21 cellular contexts compared by ENCODE assay signal in genomic region chr7:55550838-55551537, GRCh38. TPM values are rescaled to one million over a fixed set of nuclear protein-coding genes. Genes with fewer than 3 reads are reported as not detected.
A peak's percentile ranks its signal among the peaks of the same experiment; 100 is the strongest.
DNase-seq lines count a peak whose midpoint lies in the region; ATAC-seq and TF ChIP-seq lines count a peak whose summit lies in the region.
"Had no signal": no experiment of that assay in that cellular context is flagged by ENCODE, and none has a peak within 500 bp of the region (broad histone marks: within the 10 kb centered on the region; RNA-seq: fewer than 3 reads in every experiment).

No MANE protein-coding gene starts in this region.

- H3K27me3 ChIP-seq in left lung: no peaks in the 10 kb centered on the region
- H3K27me3 ChIP-seq: breast epithelium, right atrium auricular region, SJCRH30, tibial artery had no signal

- H3K4me3 ChIP-seq in left lung: no peak overlapping the region
- H3K4me3 ChIP-seq: breast epithelium, GM23248, right atrium auricular region, SJCRH30, tibial artery had no signal

- H3K36me3 ChIP-seq in left lung: peaks cover 0 to 8% of the 10 kb centered on the region in 2 donors
- H3K36me3 ChIP-seq: breast epithelium, right atrium auricular region, tibial artery had no signal

- H3K9me3 Mint-ChIP-seq in IgD-negative memory B cell (no peaks in the 10 kb centered on the region), type B pancreatic cell (no peaks in the 10 kb centered on the region)
- H3K9me3 Mint-ChIP-seq: T-helper 2 cell treated with Interferon-gamma antibody and Interleukin-4, amounts not matched to agents 5 μg/mL and 100 μg/mL, for 36 hours had no signal

- intact Hi-C loops in left lung (cut with DNase I): no loop called here

- ATAC-seq in left lung: peak; percentile 10

- peak overlapping the region; percentile 76 to 94 (median 92) for H3K27ac Mint-ChIP-seq in IgD-negative memory B cell
- H3K27ac Mint-ChIP-seq in type B pancreatic cell: peak overlapping the region; percentile 94
- H3K27ac Mint-ChIP-seq: T-helper 2 cell treated with Interferon-gamma antibody and Interleukin-4, amounts not matched to agents 5 μg/mL and 100 μg/mL, for 36 hours had no signal

- H3K27ac ChIP-seq in VCaP: peak overlapping the region; percentile 61
- no peak overlapping the region for H3K27ac ChIP-seq in left lung
- H3K27ac ChIP-seq: epithelial cell of prostate, GM23248, KMS-11, right atrium auricular region, SJCRH30, tibial artery had no signal

- H3K4me3 Mint-ChIP-seq in IgD-negative memory B cell: peak overlapping the region in 3 of 4 donors; percentile 72 to 86 (median 80)
- H3K4me3 Mint-ChIP-seq in type B pancreatic cell: no peak overlapping the region
- H3K4me3 Mint-ChIP-seq: T-helper 2 cell treated with Interferon-gamma antibody and Interleukin-4, amounts not matched to agents 5 μg/mL and 100 μg/mL, for 36 hours had no signal

- DNase-seq in left lung (no peak), type B pancreatic cell (ENCODE audit: extremely low spot score, unreplicated experiment) (no peak), HK-2 (ENCODE audit: unreplicated experiment) (no peak), cortex of kidney (lab: John Stamatoyannopoulos, UW) (no peak), GDM1 (lab: John Stamatoyannopoulos, UW) (no peak)
- DNase-seq: activated effector memory CD4-positive, alpha-beta T cell treated with Interleukin-2 at 50 U/mL for 16 hours; AML-193; EL; foreskin melanocyte; GM23248; nucleus accumbens; SJCRH30; stimulated activated CD4-positive, alpha-beta T cell treated with anti-CD3 and anti-CD28 coated beads, Interleukin-15, amount 100 ng/mL, for 24 hours; tibial artery had no signal

- TF ChIP-seq CTCF in VCaP (conservative IDR thresholded peaks at IDR 0.05) (no peak), left lung (IDR thresholded peaks at IDR 0.05) (no peak), type B pancreatic cell (conservative IDR thresholded peaks at IDR 0.05) (no peak)

- H3K4me1 ChIP-seq in left lung: peaks cover 12 to 59% of the 10 kb centered on the region in 2 donors
- H3K4me1 ChIP-seq: breast epithelium had no signal

- H3K27me3 Mint-ChIP-seq in IgD-negative memory B cell (no peaks in the 10 kb centered on the region), type B pancreatic cell (no peaks in the 10 kb centered on the region)

- H3K4me1 Mint-ChIP-seq in IgD-negative memory B cell (peaks cover 80 to 94% (median 81%) of the 10 kb centered on the region in 3 donors), type B pancreatic cell (ENCODE audit: unreplicated experiment) (peaks cover 60% of the 10 kb centered on the region)

- H3K36me3 Mint-ChIP-seq in IgD-negative memory B cell: peaks cover 10% of the 10 kb centered on the region
- peaks cover 12% of the 10 kb centered on the region for H3K36me3 Mint-ChIP-seq in type B pancreatic cell

- H3K9me3 ChIP-seq in left lung: no peaks in the 10 kb centered on the region
- H3K9me3 ChIP-seq: breast epithelium, right atrium auricular region, SJCRH30, tibial artery had no signal

RNA-seq across cellular contexts. Expression of gene VOPP1, which starts 21.3 kb away (rescaled TPM):
- polyA plus RNA-seq in IgD-negative memory B cell: 70.2 TPM
- total RNA-seq in left lung: 10 to 100 TPM; 49.3 to 68.5 TPM
- total RNA-seq in type B pancreatic cell (ENCODE audit: low replicate concordance): 31.0 and 38.9 TPM in 2 replicates
